Comparison of ENCODE assay signal across 1 cellular context in the genomic region with DNA sequence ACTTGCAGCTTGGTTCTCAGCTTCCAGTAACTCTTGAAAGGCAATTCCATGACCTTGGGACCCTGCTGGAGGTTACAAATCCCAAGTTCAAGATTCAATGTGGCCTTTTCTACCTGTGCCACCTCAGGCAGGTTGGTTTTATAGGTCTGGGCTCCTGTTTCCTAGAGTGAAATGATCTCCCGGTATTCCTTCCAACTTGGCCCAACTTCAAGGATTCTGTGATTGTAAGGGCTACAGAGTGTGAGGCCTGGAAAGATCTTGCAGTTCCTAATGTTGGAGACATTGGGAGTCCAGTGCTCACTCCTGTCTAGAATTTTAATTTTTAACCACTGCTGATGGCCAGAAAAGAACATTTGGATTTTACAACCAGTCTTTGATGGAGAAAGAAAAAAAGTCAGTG.
TF ChIP-seq lines count a peak whose summit lies in the region.

No MANE protein-coding gene starts in this region.

TF ChIP-seq in WTC11, 78 proteins besides CTCF, POLR2A, EP300 and RAD21:
- TF ChIP-seq, protein P1, sequence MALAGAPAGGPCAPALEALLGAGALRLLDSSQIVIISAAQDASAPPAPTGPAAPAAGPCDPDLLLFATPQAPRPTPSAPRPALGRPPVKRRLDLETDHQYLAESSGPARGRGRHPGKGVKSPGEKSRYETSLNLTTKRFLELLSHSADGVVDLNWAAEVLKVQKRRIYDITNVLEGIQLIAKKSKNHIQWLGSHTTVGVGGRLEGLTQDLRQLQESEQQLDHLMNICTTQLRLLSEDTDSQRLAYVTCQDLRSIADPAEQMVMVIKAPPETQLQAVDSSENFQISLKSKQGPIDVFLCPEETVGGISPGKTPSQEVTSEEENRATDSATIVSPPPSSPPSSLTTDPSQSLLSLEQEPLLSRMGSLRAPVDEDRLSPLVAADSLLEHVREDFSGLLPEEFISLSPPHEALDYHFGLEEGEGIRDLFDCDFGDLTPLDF (CRISPR knock-in tag; IDR thresholded peaks at IDR 0.05): no peak
- TF ChIP-seq FOXJ3 (CRISPR knock-in tag; IDR thresholded peaks at IDR 0.05; ENCODE audit: borderline replicate concordance) (no peak), EMX1 (CRISPR knock-in tag; IDR thresholded peaks at IDR 0.05) (no peak)
